16 cellular contexts compared by ENCODE assay signal in genomic region chr2:239804161-239805042, GRCh38.
DNase-seq lines count a peak whose midpoint lies in the region; ATAC-seq and TF ChIP-seq lines count a peak whose summit lies in the region.
"Had no signal": no experiment of that assay in that cellular context is flagged by ENCODE, and none has a peak within 500 bp of the region (broad histone marks: within the 10 kb centered on the region; RNA-seq: fewer than 3 reads in every experiment).

No MANE protein-coding gene starts in this region.

- intact Hi-C loops in cardiac septum (cut with DNase I) (no loop called here), heart right ventricle (cut with DNase I) (no loop called here), dorsolateral prefrontal cortex (cut with DNase I) (no loop called here), vagina (cut with DNase I) (no loop called here)
- intact Hi-C loops in activated T-helper 2 cell treated with anti-CD3 and anti-CD28 coated beads, Interferon-gamma antibody, Interleukin-2, Interleukin-4, amounts not matched to agents 10 μg/mL and 5 μg/mL and 100 μg/mL, durations not matched to agents 14 hours and 24 hours and 36 hours (cut with micrococcal nuclease): no loop called here

- peak overlapping the region; percentile 77 for H2BK12ac ChIP-seq in neuronal stem cell (ENCODE audit: low read length)

- in situ Hi-C loops in brain microvascular endothelial cell (cut with HindIII; ENCODE audit: low pct_ligation_motif_present, low sequenced_read_pairs): no loop called here

- no peaks in the 10 kb centered on the region for H3K79me1 ChIP-seq in neuronal stem cell (ENCODE audit: low read depth, low read length)

- no peak overlapping the region for H3K27ac Mint-ChIP-seq in activated T-helper 2 cell treated with anti-CD3 and anti-CD28 coated beads, Interferon-gamma antibody, Interleukin-2, Interleukin-4, amounts not matched to agents 10 μg/mL and 5 μg/mL and 100 μg/mL, durations not matched to agents 14 hours and 24 hours and 36 hours
- H3K27ac Mint-ChIP-seq: naive thymus-derived CD4-positive, alpha-beta T cell had no signal

- peak overlapping the region; percentile 33 for H3K9ac ChIP-seq in neuronal stem cell (ENCODE audit: low read depth, low read length, poor library complexity)

- peak overlapping the region; percentile 87 for H3K4ac ChIP-seq in neuronal stem cell (ENCODE audit: low read length)

- H3K27me3 ChIP-seq in heart right ventricle (peaks cover 0 to 60% (median 34%) of the 10 kb centered on the region in 7 donors), dorsolateral prefrontal cortex (no peaks in the 10 kb centered on the region), neuronal stem cell (ENCODE audit: control insufficient read depth in 3 of 3, insufficient read depth in 3 of 3, low read depth in 1 of 3, low read length in 3 of 3) (peaks cover 0 to 7% (median 0%) of the 10 kb centered on the region in 3 experiments), vagina (no peaks in the 10 kb centered on the region), brain microvascular endothelial cell (replicated peaks) (no peaks in the 10 kb centered on the region)
- H3K27me3 ChIP-seq: BE2C had no signal

- peak overlapping the region; percentile 34 for H4K91ac ChIP-seq in neuronal stem cell (ENCODE audit: low read depth, low read length, poor library complexity)

- no peaks in the 10 kb centered on the region for H3K4me1 ChIP-seq in heart right ventricle
- peaks cover 0 to 16% of the 10 kb centered on the region in 2 donors for H3K4me1 ChIP-seq in neuronal stem cell (ENCODE audit: control insufficient read depth in 2 of 2, insufficient read depth in 1 of 2, low read depth in 1 of 2, low read length in 2 of 2)
- H3K4me1 ChIP-seq in vagina: no peaks in the 10 kb centered on the region
- H3K4me1 ChIP-seq: BE2C had no signal

- peak overlapping the region; percentile 89 for H2AK5ac ChIP-seq in neuronal stem cell (ENCODE audit: low read depth, low read length)

- H3K9me3 ChIP-seq in heart right ventricle: peaks cover 0 to 5% (median 0%) of the 10 kb centered on the region in 11 donors
- H3K9me3 ChIP-seq in neuronal stem cell (replicated peaks in 1 of 2; ENCODE audit: control insufficient read depth in 2 of 2, insufficient read depth in 1 of 2, low read depth in 1 of 2, low read length in 2 of 2): no peaks in the 10 kb centered on the region
- no peaks in the 10 kb centered on the region for H3K9me3 ChIP-seq in vagina
- H3K9me3 ChIP-seq: BE2C had no signal

- TF ChIP-seq CTCF in heart right ventricle (IDR thresholded peaks at IDR 0.05) (no peak), dorsolateral prefrontal cortex (IDR thresholded peaks at IDR 0.05 in 54 of 56, conservative IDR thresholded peaks at IDR 0.05 in 2 of 56; ENCODE audit: low read depth in 1 of 56, partially characterized antibody in 56 of 56) (no peak), vagina (IDR thresholded peaks at IDR 0.05) (no peak), brain microvascular endothelial cell (IDR thresholded peaks at IDR 0.05; ENCODE audit: low read depth, low read length, missing control alignments) (no peak)

- peak; percentile 70 for DNase-seq in cardiac septum (ENCODE audit: low spot score)
- no peak for DNase-seq in heart right ventricle
- DNase-seq in dorsolateral prefrontal cortex: peak in 4 of 10 donors; percentile 19 to 42 (median 30)
- DNase-seq in neuronal stem cell (ENCODE audit: low spot score): no peak
- DNase-seq in vagina (ENCODE audit: extremely low spot score in 2 of 2): peak; percentile 62 to 89
- no peak for DNase-seq in SIG-M5 treated with dmso at 0.1 percent for 504 hours (lab: John Stamatoyannopoulos, UW; ENCODE audit: unreplicated experiment)
- DNase-seq in activated T-helper 2 cell treated with anti-CD3 and anti-CD28 coated beads, Interferon-gamma antibody, Interleukin-2, Interleukin-4, amounts not matched to agents 10 μg/mL and 5 μg/mL and 100 μg/mL, durations not matched to agents 14 hours and 24 hours and 36 hours (ENCODE audit: low spot score): no peak
- DNase-seq in brain microvascular endothelial cell: no peak
- DNase-seq: BE2C, Calu3, Karpas-422, MV-4-11, NCI-H1694 treated with DMSO at 0.1 percent for 48 hours, NCI-H2171 treated with DMSO at 0.1 percent for 48 hours, NCI-H526 had no signal

- H4K8ac ChIP-seq in neuronal stem cell (ENCODE audit: low read depth, low read length): no peak overlapping the region

- peak overlapping the region; percentile 94 for H3K18ac ChIP-seq in neuronal stem cell (ENCODE audit: low read length)

- H3K36me3 ChIP-seq in heart right ventricle (no peaks in the 10 kb centered on the region), neuronal stem cell (replicated peaks in 1 of 2; ENCODE audit: control insufficient read depth in 2 of 2, insufficient read depth in 2 of 2, low read length in 2 of 2) (no peaks in the 10 kb centered on the region), vagina (no peaks in the 10 kb centered on the region), brain microvascular endothelial cell (replicated peaks) (no peaks in the 10 kb centered on the region)
- H3K36me3 ChIP-seq: BE2C had no signal

- peaks cover 7% of the 10 kb centered on the region for H3K27me3 Mint-ChIP-seq in activated T-helper 2 cell treated with anti-CD3 and anti-CD28 coated beads, Interferon-gamma antibody, Interleukin-2, Interleukin-4, amounts not matched to agents 10 μg/mL and 5 μg/mL and 100 μg/mL, durations not matched to agents 14 hours and 24 hours and 36 hours (ENCODE audit: low read depth)

- H2AFZ ChIP-seq in neuronal stem cell (ENCODE audit: low read length): peak overlapping the region; percentile 32

- H3K4me3 Mint-ChIP-seq in activated T-helper 2 cell treated with anti-CD3 and anti-CD28 coated beads, Interferon-gamma antibody, Interleukin-2, Interleukin-4, amounts not matched to agents 10 μg/mL and 5 μg/mL and 100 μg/mL, durations not matched to agents 14 hours and 24 hours and 36 hours (ENCODE audit: low read depth): no peak overlapping the region
- H3K4me3 Mint-ChIP-seq: naive thymus-derived CD4-positive, alpha-beta T cell had no signal

- no peaks in the 10 kb centered on the region for H3K9me3 Mint-ChIP-seq in activated T-helper 2 cell treated with anti-CD3 and anti-CD28 coated beads, Interferon-gamma antibody, Interleukin-2, Interleukin-4, amounts not matched to agents 10 μg/mL and 5 μg/mL and 100 μg/mL, durations not matched to agents 14 hours and 24 hours and 36 hours

- H2BK15ac ChIP-seq in neuronal stem cell (ENCODE audit: low read length): peak overlapping the region; percentile 92

- H3K23ac ChIP-seq in neuronal stem cell (ENCODE audit: low read depth, low read length, poor library complexity): peak overlapping the region; percentile 25

- H3K4me3 ChIP-seq in heart right ventricle (no peak overlapping the region), dorsolateral prefrontal cortex (no peak overlapping the region), neuronal stem cell (ENCODE audit: low read length in 2 of 2) (peak overlapping the region in 1 of 2 donors; percentile 3), vagina (no peak overlapping the region), brain microvascular endothelial cell (ENCODE audit: low read depth, low read length) (no peak overlapping the region)

- H3K14ac ChIP-seq in neuronal stem cell (ENCODE audit: low read length): peak overlapping the region; percentile 25

- no peaks in the 10 kb centered on the region for H3K36me3 Mint-ChIP-seq in activated T-helper 2 cell treated with anti-CD3 and anti-CD28 coated beads, Interferon-gamma antibody, Interleukin-2, Interleukin-4, amounts not matched to agents 10 μg/mL and 5 μg/mL and 100 μg/mL, durations not matched to agents 14 hours and 24 hours and 36 hours (ENCODE audit: low read depth)
- H3K36me3 Mint-ChIP-seq: naive thymus-derived CD4-positive, alpha-beta T cell had no signal

- ATAC-seq in heart right ventricle: no peak
- ATAC-seq: naive thymus-derived CD4-positive, alpha-beta T cell had no signal

- H3K4me1 Mint-ChIP-seq in activated T-helper 2 cell treated with anti-CD3 and anti-CD28 coated beads, Interferon-gamma antibody, Interleukin-2, Interleukin-4, amounts not matched to agents 10 μg/mL and 5 μg/mL and 100 μg/mL, durations not matched to agents 14 hours and 24 hours and 36 hours (ENCODE audit: low read depth): no peaks in the 10 kb centered on the region
- H3K4me1 Mint-ChIP-seq: naive thymus-derived CD4-positive, alpha-beta T cell had no signal

- H2BK120ac ChIP-seq in neuronal stem cell (ENCODE audit: low read depth, low read length): peak overlapping the region; percentile 35

- H3K27ac ChIP-seq in heart right ventricle (no peak overlapping the region), dorsolateral prefrontal cortex (peak overlapping the region in 30 of 59 donors; percentile 0 to 75 (median 38)), neuronal stem cell (replicated peaks; ENCODE audit: low read length) (no peak overlapping the region), vagina (no peak overlapping the region), brain microvascular endothelial cell (no peak overlapping the region)

- H2BK5ac ChIP-seq in neuronal stem cell (ENCODE audit: low read length): no peak overlapping the region

- WGBS in heart right ventricle, 2 donors: 70 to 74% methylated on average over 18 of the region's 18 CpGs
- no CpG with 5 or more reads among the region's 18 CpGs for whole genome bisulfite sequencing in neuronal stem cell (ENCODE audit: extremely low coverage in 2 of 2, insufficient read length in 2 of 2, insufficient replicate concordance in 1 of 2), 2 donors

- no peak overlapping the region for H3K4me2 ChIP-seq in neuronal stem cell (ENCODE audit: insufficient read depth, low read length, poor library complexity, severe bottlenecking)

- no peak for TF ChIP-seq POLR2A in vagina (IDR thresholded peaks at IDR 0.05)

Comparison
In these comparisons a context has a peak if more than half of its experiments do, and no peak if none do; other contexts are left out.
1. DNase-seq: peak in cardiac septum (single experiment) and vagina (2 of 2); none in heart right ventricle (0 of 2), neuronal stem cell (single experiment), SIG-M5 treated with dmso at 0.1 percent for 504 hours (single experiment), activated T-helper 2 cell treated with anti-CD3 and anti-CD28 coated beads, Interferon-gamma antibody, Interleukin-2, Interleukin-4, amounts not matched to agents 10 μg/mL and 5 μg/mL and 100 μg/mL, durations not matched to agents 14 hours and 24 hours and 36 hours (single experiment) and brain microvascular endothelial cell (single experiment).
2. H3K27ac ChIP-seq: peak in dorsolateral prefrontal cortex (30 of 59); none in heart right ventricle (0 of 10), neuronal stem cell (single experiment), vagina (single experiment) and brain microvascular endothelial cell (single experiment).